In genomic region chr1:218874313-218874712, GRCh38 we compare ENCODE assay signal across 10 cellular contexts.
DNase-seq lines count a peak whose midpoint lies in the region; FAIRE-seq and TF ChIP-seq lines count a peak whose summit lies in the region.
"Had no signal": no experiment of that assay in that cellular context is flagged by ENCODE, and none has a peak within 500 bp of the region (broad histone marks: within the 10 kb centered on the region; RNA-seq: fewer than 3 reads in every experiment).

No MANE protein-coding gene starts in this region.

- H3K4me3 ChIP-seq in bronchial epithelial cell (ENCODE audit: low read depth, low read length): no peak overlapping the region
- H3K4me3 ChIP-seq: mucosa of descending colon had no signal

- H3K36me3 ChIP-seq in bronchial epithelial cell (ENCODE audit: control insufficient read depth, insufficient read depth, low read length): no peaks in the 10 kb centered on the region

- DNase-seq in H4 (ENCODE audit: low spot score) (peak; percentile 78), NCI-H69 (lab: John Stamatoyannopoulos, UW) (peak; percentile 65), bronchial epithelial cell (ENCODE audit: low read depth) (peak; percentile 97), renal cortical epithelial cell (ENCODE audit: low read depth) (peak; percentile 91), DMS79 (lab: John Stamatoyannopoulos, UW) (no peak), Ammon's horn (ENCODE audit: low spot score) (no peak), amniotic stem cell (lab: John Stamatoyannopoulos, UW) (no peak)
- DNase-seq: mucosa of descending colon, NCI-H510A treated with DMSO at 0.1 percent for 48 hours, small intestine had no signal

- H3K27me3 ChIP-seq in bronchial epithelial cell (ENCODE audit: control insufficient read depth, insufficient read depth, low read length): no peaks in the 10 kb centered on the region

- no peak for FAIRE-seq in bronchial epithelial cell (lab: Jason Lieb, UNC)
- FAIRE-seq: small intestine had no signal

- TF ChIP-seq CTCF in bronchial epithelial cell (IDR thresholded peaks at IDR 0.05; ENCODE audit: insufficient read depth, low read length, severe bottlenecking): no peak

Comparison
In these comparisons a context has a peak if more than half of its experiments do, and no peak if none do; other contexts are left out.
1. DNase-seq: peak in H4 (single experiment), NCI-H69 (single experiment), bronchial epithelial cell (single experiment) and renal cortical epithelial cell (single experiment); none in DMS79 (single experiment), Ammon's horn (single experiment) and amniotic stem cell (single experiment).